11 cellular contexts compared by ENCODE assay signal in genomic region chr6:112235956-112236355, GRCh38. TPM values are rescaled to one million over a fixed set of nuclear protein-coding genes. Genes with fewer than 3 reads are reported as not detected.
DNase-seq lines count a peak whose midpoint lies in the region; ATAC-seq and TF ChIP-seq lines count a peak whose summit lies in the region.
"Had no signal": no experiment of that assay in that cellular context is flagged by ENCODE, and none has a peak within 500 bp of the region (broad histone marks: within the 10 kb centered on the region; RNA-seq: fewer than 3 reads in every experiment).

No MANE protein-coding gene starts in this region.

- no peaks in the 10 kb centered on the region for H3K9me3 Mint-ChIP-seq in chondrocyte (ENCODE audit: low read depth)

- intact Hi-C loops in gastrocnemius medialis (cut with DNase I; ENCODE audit: low total_unique reads): no loop called here
- intact Hi-C loops in ovary (cut with DNase I): no loop called here

- no peaks in the 10 kb centered on the region for H3K27me3 Mint-ChIP-seq in chondrocyte (ENCODE audit: low read depth)

- H3K4me1 Mint-ChIP-seq in chondrocyte (ENCODE audit: low read depth): peaks cover 70% of the 10 kb centered on the region

- ATAC-seq in gastrocnemius medialis: no peak

- peak; percentile 48 for DNase-seq in GDM1 (lab: John Stamatoyannopoulos, UW)
- peak; percentile 82 for DNase-seq in SKM-1 treated with dmso at 0.1 percent for 144 hours (lab: John Stamatoyannopoulos, UW; ENCODE audit: unreplicated experiment)
- no peak for DNase-seq in chondrocyte (ENCODE audit: low spot score)
- DNase-seq in gastrocnemius medialis: no peak
- no peak for DNase-seq in NCI-H524 (lab: John Stamatoyannopoulos, UW)
- DNase-seq in ovary: no peak
- no peak for DNase-seq in COR-L47 (lab: John Stamatoyannopoulos, UW)
- DNase-seq in NCI-H2081 (lab: John Stamatoyannopoulos, UW): no peak
- DNase-seq: hypothalamus, Karpas-422 had no signal

- in situ Hi-C loops in gastrocnemius medialis (cut with MboI; ENCODE audit: low sequenced_read_pairs in 4 of 4): no loop called here

- 84 to 88% (median 87%) methylated on average over 5 of the region's 5 CpGs for WGBS in ovary, 3 donors

- TF ChIP-seq CTCF in chondrocyte (IDR thresholded peaks at IDR 0.05): no peak
- TF ChIP-seq CTCF in gastrocnemius medialis (IDR thresholded peaks at IDR 0.05 in 4 of 5, conservative IDR thresholded peaks at IDR 0.05 in 1 of 5): no peak
- TF ChIP-seq CTCF in ovary (IDR thresholded peaks at IDR 0.05): no peak

- H3K4me1 ChIP-seq in gastrocnemius medialis: peaks cover 0 to 26% of the 10 kb centered on the region in 2 donors
- peaks cover 15% of the 10 kb centered on the region for H3K4me1 ChIP-seq in ovary (ENCODE audit: insufficient read depth)

- TF ChIP-seq POLR2A in gastrocnemius medialis (IDR thresholded peaks at IDR 0.05): no peak
- TF ChIP-seq POLR2A in ovary (IDR thresholded peaks at IDR 0.05): no peak

- no peaks in the 10 kb centered on the region for H3K27me3 ChIP-seq in gastrocnemius medialis
- H3K27me3 ChIP-seq in ovary: no peaks in the 10 kb centered on the region

- H3K4me3 ChIP-seq in gastrocnemius medialis: no peak overlapping the region
- no peak overlapping the region for H3K4me3 ChIP-seq in ovary

- H3K27ac ChIP-seq in gastrocnemius medialis: peak overlapping the region in 3 of 4 donors; percentile 60 to 75 (median 64)
- H3K27ac ChIP-seq in ovary: no peak overlapping the region

- no peaks in the 10 kb centered on the region for H3K9me3 ChIP-seq in gastrocnemius medialis
- no peaks in the 10 kb centered on the region for H3K9me3 ChIP-seq in ovary

- no peaks in the 10 kb centered on the region for H3K36me3 ChIP-seq in gastrocnemius medialis
- H3K36me3 ChIP-seq in ovary: no peaks in the 10 kb centered on the region

- TF ChIP-seq EP300 in ovary (IDR thresholded peaks at IDR 0.05): no peak

- H3K4me3 Mint-ChIP-seq in chondrocyte (ENCODE audit: unreplicated experiment): no peak overlapping the region
- H3K4me3 Mint-ChIP-seq: activated naive CD8-positive, alpha-beta T cell had no signal

- H3K27ac Mint-ChIP-seq in chondrocyte (ENCODE audit: unreplicated experiment): peak overlapping the region; percentile 60
- H3K27ac Mint-ChIP-seq: activated naive CD8-positive, alpha-beta T cell had no signal

- peaks cover 3% of the 10 kb centered on the region for H3K36me3 Mint-ChIP-seq in chondrocyte (ENCODE audit: low read depth)
- H3K36me3 Mint-ChIP-seq: activated naive CD8-positive, alpha-beta T cell had no signal

RNA-seq across cellular contexts. Expression of gene LAMA4, which starts 18.4 kb away (rescaled TPM):
- 55.2 to 115 TPM (median 102 TPM) in 3 replicates for total RNA-seq in chondrocyte
- 10 to 100 TPM in 1 of 4 donors, 1 to 10 TPM in 3; 4.4 to 19.1 (median 7.4) TPM for total RNA-seq in gastrocnemius medialis
- total RNA-seq in ovary: 10 to 100 TPM; 29.0 to 92.8 (median 42.5) TPM
- 10 to 100 TPM; 32.3 to 84.7 TPM for polyA plus RNA-seq in ovary

Comparison
In these comparisons a context has a peak if more than half of its experiments do, and no peak if none do; other contexts are left out.
1. DNase-seq: peak in GDM1 (single experiment) and SKM-1 treated with dmso at 0.1 percent for 144 hours (single experiment); none in chondrocyte (single experiment), gastrocnemius medialis (0 of 2), NCI-H524 (0 of 2), ovary (0 of 5), COR-L47 (single experiment) and NCI-H2081 (0 of 2).
2. H3K27ac ChIP-seq: peak in gastrocnemius medialis (3 of 4); none in ovary (0 of 2).